Comparison of ENCODE assay signal across 16 cellular contexts in the genomic region with DNA sequence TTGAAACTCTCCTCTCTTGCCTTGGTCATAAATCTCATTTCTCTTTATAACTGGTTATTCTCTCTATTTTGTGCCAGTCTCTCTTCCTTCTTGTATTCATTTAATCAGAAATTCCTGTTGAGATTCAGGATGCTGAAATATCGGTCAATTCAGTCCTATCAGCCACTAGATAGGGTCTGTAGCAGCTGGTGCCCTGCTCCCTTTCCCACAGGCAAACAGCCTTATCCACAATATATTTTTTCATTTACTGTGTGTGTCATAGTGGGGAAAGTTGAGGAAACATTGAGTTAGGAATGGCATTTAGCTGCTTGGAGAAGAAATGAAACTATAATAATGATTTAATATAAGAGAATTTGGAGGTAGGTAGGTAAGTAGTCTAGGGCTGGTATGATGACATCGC.
"Had no signal": no experiment of that assay in that cellular context is flagged by ENCODE, and none has a peak within 500 bp of the region (broad histone marks: within the 10 kb centered on the region; RNA-seq: fewer than 3 reads in every experiment).

No MANE protein-coding gene starts in this region.

- H3K27ac Mint-ChIP-seq: activated CD8-positive, alpha-beta memory T cell treated with anti-CD3 and anti-CD28 coated beads, Interleukin-2, amount 10 ng/mL, durations not matched to agents 7 days and 5 days; activated naive CD8-positive, alpha-beta T cell treated with anti-CD3 and anti-CD28 coated beads, Interleukin-2, amount 10 ng/mL, durations not matched to agents 7 days and 5 days; T-helper 1 cell treated with Interleukin-12 subunit alpha and Interleukin-12 subunit beta and Interleukin-4 antibody, amounts not matched to agents 30 μg/mL and 1 μg/mL, for 36 hours; type B pancreatic cell had no signal

- H3K27ac ChIP-seq: esophagus squamous epithelium, heart left ventricle, suprapubic skin had no signal

- DNase-seq: activated CD4-positive, CD25-positive, alpha-beta regulatory T cell; activated CD8-positive, alpha-beta memory T cell treated with anti-CD3 and anti-CD28 coated beads, Interleukin-2, amount 10 ng/mL, durations not matched to agents 7 days and 5 days; activated naive CD8-positive, alpha-beta T cell treated with anti-CD3 and anti-CD28 coated beads, Interleukin-2, amount 10 ng/mL, durations not matched to agents 7 days and 5 days; aorta; esophagus squamous epithelium; foreskin fibroblast; heart left ventricle; naive B cell; right cardiac atrium; small intestine had no signal

- H3K4me3 Mint-ChIP-seq: activated CD8-positive, alpha-beta memory T cell treated with anti-CD3 and anti-CD28 coated beads, Interleukin-2, amount 10 ng/mL, durations not matched to agents 7 days and 5 days; activated naive CD8-positive, alpha-beta T cell treated with anti-CD3 and anti-CD28 coated beads, Interleukin-2, amount 10 ng/mL, durations not matched to agents 7 days and 5 days; naive B cell; T-helper 1 cell treated with Interleukin-12 subunit alpha and Interleukin-12 subunit beta and Interleukin-4 antibody, amounts not matched to agents 30 μg/mL and 1 μg/mL, for 36 hours; type B pancreatic cell had no signal

- H3K27me3 ChIP-seq: esophagus squamous epithelium, heart left ventricle, suprapubic skin had no signal

- H3K27me3 Mint-ChIP-seq: activated CD8-positive, alpha-beta memory T cell treated with anti-CD3 and anti-CD28 coated beads, Interleukin-2, amount 10 ng/mL, durations not matched to agents 7 days and 5 days; activated naive CD8-positive, alpha-beta T cell treated with anti-CD3 and anti-CD28 coated beads, Interleukin-2, amount 10 ng/mL, durations not matched to agents 7 days and 5 days; naive B cell; type B pancreatic cell had no signal

- FAIRE-seq: bronchial epithelial cell, islet of Langerhans, small intestine had no signal

- H3K4me3 ChIP-seq: esophagus squamous epithelium, heart left ventricle, suprapubic skin had no signal

- H3K9me3 ChIP-seq: esophagus squamous epithelium, heart left ventricle, suprapubic skin had no signal

- H3K9me3 Mint-ChIP-seq: activated naive CD8-positive, alpha-beta T cell treated with anti-CD3 and anti-CD28 coated beads, Interleukin-2, amount 10 ng/mL, durations not matched to agents 7 days and 5 days; naive B cell; T-helper 1 cell treated with Interleukin-12 subunit alpha and Interleukin-12 subunit beta and Interleukin-4 antibody, amounts not matched to agents 30 μg/mL and 1 μg/mL, for 36 hours; type B pancreatic cell had no signal

- ATAC-seq: activated CD8-positive, alpha-beta memory T cell treated with anti-CD3 and anti-CD28 coated beads, Interleukin-2, amount 10 ng/mL, durations not matched to agents 7 days and 5 days; heart left ventricle; right cardiac atrium; SK-N-SH treated with all-trans-retinoic acid at 6 μM for 48 hours had no signal
